Comparison of ENCODE assay signal across 20 cellular contexts in genomic region chr17:63871646-63872365, GRCh38. TPM values are rescaled to one million over a fixed set of nuclear protein-coding genes. Genes with fewer than 3 reads are reported as not detected.
"Had no signal": no experiment of that assay in that cellular context is flagged by ENCODE, and none has a peak within 500 bp of the region (broad histone marks: within the 10 kb centered on the region; RNA-seq: fewer than 3 reads in every experiment).

No MANE protein-coding gene starts in this region.

RNA-seq across cellular contexts. Expression of gene CSH2, which starts 1.7 kb away (rescaled TPM):
- total RNA-seq: dermis microvascular lymphatic vessel endothelial cell; esophagus squamous epithelium; fibroblast of villous mesenchyme; frontal cortex; left colon; left ventricle myocardium superior; lower lobe of right lung; mesenteric fat pad; myocyte; naive thymus-derived CD8-positive, alpha-beta T cell; ovary; progenitor cell of endocrine pancreas; right atrium auricular region; sciatic nerve; skeletal muscle tissue; stomach; subcutaneous adipose tissue; temporal lobe; urinary bladder had no signal
- polyA plus RNA-seq: keratinocyte; naive thymus-derived CD8-positive, alpha-beta T cell; ovary; stomach; urinary bladder had no signal

RNA-seq across cellular contexts. Expression of gene GH2, which starts 9.9 kb away (rescaled TPM):
- total RNA-seq: dermis microvascular lymphatic vessel endothelial cell; esophagus squamous epithelium; fibroblast of villous mesenchyme; frontal cortex; left colon; left ventricle myocardium superior; lower lobe of right lung; mesenteric fat pad; myocyte; naive thymus-derived CD8-positive, alpha-beta T cell; ovary; progenitor cell of endocrine pancreas; right atrium auricular region; sciatic nerve; skeletal muscle tissue; stomach; subcutaneous adipose tissue; temporal lobe; urinary bladder had no signal
- polyA plus RNA-seq: keratinocyte; naive thymus-derived CD8-positive, alpha-beta T cell; ovary; stomach; urinary bladder had no signal

RNA-seq across cellular contexts. Expression of gene CSH1, which starts 24.6 kb away (rescaled TPM):
- total RNA-seq: dermis microvascular lymphatic vessel endothelial cell; esophagus squamous epithelium; fibroblast of villous mesenchyme; frontal cortex; left colon; left ventricle myocardium superior; lower lobe of right lung; mesenteric fat pad; myocyte; naive thymus-derived CD8-positive, alpha-beta T cell; ovary; progenitor cell of endocrine pancreas; right atrium auricular region; sciatic nerve; skeletal muscle tissue; stomach; subcutaneous adipose tissue; temporal lobe had no signal
- polyA plus RNA-seq: keratinocyte; naive thymus-derived CD8-positive, alpha-beta T cell; ovary; stomach; urinary bladder had no signal

RNA-seq across cellular contexts. Expression of gene CSHL1, which starts 39.3 kb away (rescaled TPM):
- total RNA-seq: dermis microvascular lymphatic vessel endothelial cell; esophagus squamous epithelium; fibroblast of villous mesenchyme; frontal cortex; left colon; left ventricle myocardium superior; lower lobe of right lung; mesenteric fat pad; myocyte; naive thymus-derived CD8-positive, alpha-beta T cell; ovary; progenitor cell of endocrine pancreas; right atrium auricular region; sciatic nerve; skeletal muscle tissue; stomach; subcutaneous adipose tissue; temporal lobe; urinary bladder had no signal
- polyA plus RNA-seq: keratinocyte; naive thymus-derived CD8-positive, alpha-beta T cell; ovary; stomach; urinary bladder had no signal
